Comparison of ENCODE assay signal across 22 cellular contexts in the genomic region with DNA sequence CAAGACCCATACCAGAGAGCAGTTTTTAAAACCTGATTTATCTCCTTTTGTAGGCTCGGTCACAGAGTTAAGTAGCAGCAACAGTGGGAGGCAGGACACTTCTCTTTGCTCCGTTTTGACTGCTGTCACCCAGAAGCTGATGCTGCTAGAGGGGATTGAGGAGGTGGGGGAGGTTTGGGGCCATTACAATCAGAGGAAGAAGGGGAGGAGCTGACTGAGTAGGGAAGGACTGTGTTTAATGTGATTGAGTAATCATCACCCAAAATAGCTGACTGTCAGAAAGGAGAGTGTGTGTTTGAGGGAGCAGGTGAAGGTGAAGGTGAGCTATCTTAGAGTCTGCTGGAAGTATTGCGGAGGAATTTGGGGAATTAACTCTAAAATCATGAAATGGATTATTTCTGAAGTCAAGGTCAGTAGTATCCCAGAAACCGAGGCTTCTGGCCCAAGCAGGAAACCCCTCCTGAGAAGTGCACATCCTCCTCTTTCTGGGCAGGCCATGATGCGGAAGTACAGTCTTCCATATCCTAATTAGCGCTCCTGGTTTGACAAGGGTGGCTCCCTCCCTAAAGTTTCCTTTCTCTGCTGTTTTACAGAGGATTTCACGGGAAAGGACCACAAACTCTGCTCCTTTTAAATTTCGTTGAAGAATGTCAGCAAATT.
A peak's percentile ranks its signal among the peaks of the same experiment; 100 is the strongest.
DNase-seq lines count a peak whose midpoint lies in the region; ATAC-seq, FAIRE-seq and TF ChIP-seq lines count a peak whose summit lies in the region.
"Had no signal": no experiment of that assay in that cellular context is flagged by ENCODE, and none has a peak within 500 bp of the region (broad histone marks: within the 10 kb centered on the region; RNA-seq: fewer than 3 reads in every experiment).

No MANE protein-coding gene starts in this region.

- H3K4me1 ChIP-seq in left lung (peaks cover 0 to 13% of the 10 kb centered on the region in 2 donors), spleen (peaks cover 0 to 16% (median 3%) of the 10 kb centered on the region in 6 donors)
- H3K4me1 ChIP-seq: tibial nerve had no signal

- no peak for FAIRE-seq in GM12892 (lab: Jason Lieb, UNC)
- FAIRE-seq: colon, keratinocyte had no signal

- no peak overlapping the region for H3K4me3 ChIP-seq in left lung
- no peak overlapping the region for H3K4me3 ChIP-seq in spleen
- H3K4me3 ChIP-seq: tibial nerve had no signal

- intact Hi-C loops in left lung (cut with DNase I) = no loop called here
- intact Hi-C loops in spleen (cut with DNase I; ENCODE audit: low total_unique reads) = no loop called here

- TF ChIP-seq POLR2A in spleen (IDR thresholded peaks at IDR 0.05) (no peak), GM12892 (IDR thresholded peaks at IDR 0.05; ENCODE audit: low read depth, low read length) (no peak)

- H3K9me3 ChIP-seq in left lung = no peaks in the 10 kb centered on the region
- H3K9me3 ChIP-seq in spleen = no peaks in the 10 kb centered on the region
- H3K9me3 ChIP-seq: SK-N-SH, tibial nerve had no signal

- H3K27me3 ChIP-seq in left lung = no peaks in the 10 kb centered on the region
- H3K27me3 ChIP-seq in spleen (replicated peaks in 1 of 7) = no peaks in the 10 kb centered on the region
- H3K27me3 ChIP-seq: brain microvascular endothelial cell, tibial nerve had no signal

- H3K36me3 ChIP-seq in left lung = no peaks in the 10 kb centered on the region
- H3K36me3 ChIP-seq in spleen = no peaks in the 10 kb centered on the region
- H3K36me3 ChIP-seq: brain microvascular endothelial cell, tibial nerve had no signal

- WGBS in spleen, 5 donors = 30 to 52% (median 35%) methylated on average over 8 of the region's 8 CpGs

- H3K27ac ChIP-seq in caudate nucleus (ENCODE audit: low read depth, low read length) (peak overlapping the region; percentile 15), left lung (peak overlapping the region in 1 of 2 donors; percentile 28), spleen (peak overlapping the region; percentile 23 to 70 (median 60))
- H3K27ac ChIP-seq: brain microvascular endothelial cell had no signal

- no peak for TF ChIP-seq CTCF in left lung (IDR thresholded peaks at IDR 0.05)
- TF ChIP-seq CTCF in spleen (IDR thresholded peaks at IDR 0.05 in 8 of 11, conservative IDR thresholded peaks at IDR 0.05 in 3 of 11) = no peak

- ATAC-seq in left lung = peak; percentile 60
- ATAC-seq: activated T-cell treated with anti-CD3 and anti-CD28 coated beads, Interleukin-2, amount 50 U/mL, for 72 hours; effector memory CD8-positive, alpha-beta T cell; T-helper 17 cell had no signal

- DNase-seq in NCI-H69 (lab: John Stamatoyannopoulos, UW) = peak; percentile 34
- peak in 2 of 61 donors; percentile 3 to 17 for DNase-seq in caudate nucleus (lab: John Stamatoyannopoulos, UW)
- DNase-seq in left lung = no peak
- no peak for DNase-seq in spleen
- DNase-seq in T-helper 2 cell = no peak
- DNase-seq in stimulated activated CD4-positive, alpha-beta T cell treated with anti-CD3 and anti-CD28 coated beads, Interleukin-2, amount 100 ng/mL, for 24 hours = no peak
- DNase-seq in GM12892 (ENCODE audit: insufficient read length) = no peak
- DNase-seq: activated CD4-positive, alpha-beta T cell treated with anti-CD3 and anti-CD28 coated beads, Interleukin-2, amount 10 ng/mL, durations not matched to agents 24 days and 14 days; activated naive CD4-positive, alpha-beta T cell treated with anti-CD3 and anti-CD28 coated beads for 36 hours; activated T-cell treated with anti-CD3 and anti-CD28 coated beads, Interleukin-2, amount 50 U/mL, for 72 hours; brain microvascular endothelial cell; effector memory CD8-positive, alpha-beta T cell; mesenchymal stem cell; NCI-H2171; NCI-H510A treated with DMSO at 0.1 percent for 48 hours; occipital lobe; retina; SK-N-SH; T-helper 17 cell had no signal
